ENCODE assay signal across 8 cellular contexts in genomic region chrX:37060999-37061398, GRCh38. TPM values are rescaled to one million over a fixed set of nuclear protein-coding genes. Genes with fewer than 3 reads are reported as not detected.
A peak's percentile ranks its signal among the peaks of the same experiment; 100 is the strongest.
DNase-seq lines count a peak whose midpoint lies in the region; ATAC-seq and TF ChIP-seq lines count a peak whose summit lies in the region.

No MANE protein-coding gene starts in this region.

- WGBS in thyroid gland, 2 donors = 2 to 4% methylated on average over 3 of the region's 3 CpGs
- 0% methylated on average over 3 of the region's 3 CpGs for WGBS in suprapubic skin

- H3K36me3 ChIP-seq in thyroid gland (no peaks in the 10 kb centered on the region), suprapubic skin (no peaks in the 10 kb centered on the region)

- intact Hi-C loops in thyroid gland (cut with DNase I) = no loop called here

- TF ChIP-seq CTCF in foreskin keratinocyte (conservative IDR thresholded peaks at IDR 0.05) (peak; percentile 63), thyroid gland (IDR thresholded peaks at IDR 0.05) (peak in 5 of 6 experiments; percentile 20 to 58 (median 50)), suprapubic skin (IDR thresholded peaks at IDR 0.05) (peak in 1 of 2 donors; percentile 7)

- H3K4me3 ChIP-seq in thyroid gland (replicated peaks in 1 of 3) = no peak overlapping the region
- no peak overlapping the region for H3K4me3 ChIP-seq in suprapubic skin

- DNase-seq in CMK (ENCODE audit: low read depth) = peak; percentile 20
- DNase-seq in RKO (ENCODE audit: low spot score) = peak; percentile 61
- peak; percentile 2 to 21 for DNase-seq in foreskin keratinocyte
- peak in 1 of 2 donors; percentile 5 for DNase-seq in thyroid gland
- DNase-seq in stimulated activated CD4-positive, alpha-beta T cell treated with anti-CD3 and anti-CD28 coated beads, Interleukin-1b, Interleukin-23, amount 100 ng/mL, for 48 hours = no peak
- DNase-seq in suprapubic skin (ENCODE audit: low spot score in 2 of 2) = no peak

- ATAC-seq in GM18861 (IDR thresholded peaks at IDR 0.05; ENCODE audit: unreplicated experiment) (peak; percentile 87), HG03469 (IDR thresholded peaks at IDR 0.05; ENCODE audit: unreplicated experiment) (peak; percentile 65), foreskin keratinocyte (peak; percentile 63)

- H3K27ac ChIP-seq in foreskin keratinocyte (no peak overlapping the region), thyroid gland (no peak overlapping the region), suprapubic skin (no peak overlapping the region)

- TF ChIP-seq EP300 in suprapubic skin (IDR thresholded peaks at IDR 0.05) = no peak

- no peaks in the 10 kb centered on the region for H3K4me1 ChIP-seq in foreskin keratinocyte
- no peaks in the 10 kb centered on the region for H3K4me1 ChIP-seq in thyroid gland
- no peaks in the 10 kb centered on the region for H3K4me1 ChIP-seq in suprapubic skin

- no peak for TF ChIP-seq POLR2A in thyroid gland (IDR thresholded peaks at IDR 0.05)
- TF ChIP-seq POLR2A in suprapubic skin (IDR thresholded peaks at IDR 0.05) = no peak

- H3K9me3 ChIP-seq in thyroid gland = no peaks in the 10 kb centered on the region
- no peaks in the 10 kb centered on the region for H3K9me3 ChIP-seq in suprapubic skin

- H3K27me3 ChIP-seq in foreskin keratinocyte (no peaks in the 10 kb centered on the region), thyroid gland (no peaks in the 10 kb centered on the region), suprapubic skin (no peaks in the 10 kb centered on the region)

RNA-seq across cellular contexts. Expression of gene FAM47C, which starts 52.8 kb away (rescaled TPM):
- total RNA-seq in foreskin keratinocyte (not detected in 2 replicates), thyroid gland (not detected), suprapubic skin (not detected)
- polyA plus RNA-seq in foreskin keratinocyte = not detected in 2 replicates

Comparison
In these comparisons a context has a peak if more than half of its experiments do, and no peak if none do; other contexts are left out.
1. DNase-seq: peak in CMK (single experiment), RKO (single experiment) and foreskin keratinocyte (2 of 2); none in stimulated activated CD4-positive, alpha-beta T cell treated with anti-CD3 and anti-CD28 coated beads, Interleukin-1b, Interleukin-23, amount 100 ng/mL, for 48 hours (single experiment) and suprapubic skin (0 of 2).
2. Peak in every context shown above with its lines, with median percentiles within 50 percentile points of each other: ATAC-seq.